In genomic region chr6:149990109-149990671, GRCh38 we compare ENCODE assay signal across 10 cellular contexts. TPM values are rescaled to one million over a fixed set of nuclear protein-coding genes. Genes with fewer than 3 reads are reported as not detected.
A peak's percentile ranks its signal among the peaks of the same experiment; 100 is the strongest.
DNase-seq lines count a peak whose midpoint lies in the region; ATAC-seq and TF ChIP-seq lines count a peak whose summit lies in the region.
"Had no signal": no experiment of that assay in that cellular context is flagged by ENCODE, and none has a peak within 500 bp of the region (broad histone marks: within the 10 kb centered on the region; RNA-seq: fewer than 3 reads in every experiment).

No MANE protein-coding gene starts in this region.

- no peak for ATAC-seq in naive thymus-derived CD4-positive, alpha-beta T cell
- ATAC-seq in HG02678 (IDR thresholded peaks at IDR 0.05; ENCODE audit: unreplicated experiment) (no peak), HG02938 (IDR thresholded peaks at IDR 0.05; ENCODE audit: unreplicated experiment) (no peak), GM21825 (IDR thresholded peaks at IDR 0.05; ENCODE audit: unreplicated experiment) (no peak)

- H3K27ac ChIP-seq in naive thymus-derived CD4-positive, alpha-beta T cell (ENCODE audit: low read depth, low read length), result no peak overlapping the region
- H3K27ac ChIP-seq: PC-9 had no signal

- POLR2A ChIA-PET in HEK293T (lab: Yijun Ruan, JAX), result interaction anchor here (1.2 to 1.6 kb wide), 2 partner anchors 26 to 38 kb away, joined by 3 to 6 read pairs; partner anchors contain the start of gene ULBP1
- POLR2A ChIA-PET in naive thymus-derived CD4-positive, alpha-beta T cell (lab: Charles Lee), result no interaction called here

- H3K27ac Mint-ChIP-seq in CD14-positive monocyte, result peak overlapping the region in 2 of 7 donors; percentile 14 to 47
- H3K27ac Mint-ChIP-seq in activated naive CD8-positive, alpha-beta T cell, result no peak overlapping the region
- H3K27ac Mint-ChIP-seq in naive thymus-derived CD4-positive, alpha-beta T cell, result no peak overlapping the region

- H3K27me3 Mint-ChIP-seq in CD14-positive monocyte (ENCODE audit: low read depth in 3 of 3), result peaks cover 94 to 96% (median 96%) of the 10 kb centered on the region in 3 donors
- H3K27me3 Mint-ChIP-seq in activated naive CD8-positive, alpha-beta T cell, result peaks cover 79% of the 10 kb centered on the region
- peaks cover 96 to 98% (median 97%) of the 10 kb centered on the region in 5 donors for H3K27me3 Mint-ChIP-seq in naive thymus-derived CD4-positive, alpha-beta T cell

- DNase-seq in CD14-positive monocyte (ENCODE audit: low spot score) (no peak), HEK293T (ENCODE audit: extremely low spot score) (peak; percentile 31), NCI-H510A (lab: John Stamatoyannopoulos, UW) (no peak)
- no peak for DNase-seq in naive thymus-derived CD4-positive, alpha-beta T cell
- DNase-seq: PC-9; stimulated activated CD4-positive, alpha-beta T cell treated with anti-CD3 and anti-CD28 coated beads, Interleukin-4, amount 100 ng/mL, for 24 hours had no signal

- peaks cover 22% of the 10 kb centered on the region for H3K4me1 Mint-ChIP-seq in CD14-positive monocyte
- peaks cover 27% of the 10 kb centered on the region for H3K4me1 Mint-ChIP-seq in activated naive CD8-positive, alpha-beta T cell (ENCODE audit: low read depth)
- peaks cover 25 to 38% (median 30%) of the 10 kb centered on the region in 7 donors for H3K4me1 Mint-ChIP-seq in naive thymus-derived CD4-positive, alpha-beta T cell

- H3K9me3 ChIP-seq in naive thymus-derived CD4-positive, alpha-beta T cell (ENCODE audit: control insufficient read depth in 2 of 3, low read length in 3 of 3), result peaks cover 0 to 9% (median 4%) of the 10 kb centered on the region in 3 experiments

- H3K27me3 ChIP-seq in naive thymus-derived CD4-positive, alpha-beta T cell (ENCODE audit: control insufficient read depth in 2 of 2, insufficient read depth in 2 of 2, low read length in 2 of 2), result peaks cover 15 to 37% of the 10 kb centered on the region in 2 donors

- intact Hi-C loops in CD14-positive monocyte (cut with micrococcal nuclease), result no loop called here
- intact Hi-C loops in naive thymus-derived CD4-positive, alpha-beta T cell (cut with micrococcal nuclease), result loop anchor here (2.0 kb wide), 1 partner anchor 25 kb away; no protein-coding TSS in a partner anchor

- H3K9me3 Mint-ChIP-seq in CD14-positive monocyte, result peaks cover 5 to 55% (median 36%) of the 10 kb centered on the region in 7 donors
- peaks cover 7% of the 10 kb centered on the region for H3K9me3 Mint-ChIP-seq in activated naive CD8-positive, alpha-beta T cell (ENCODE audit: low read depth)
- peaks cover 3 to 23% (median 19%) of the 10 kb centered on the region in 11 donors for H3K9me3 Mint-ChIP-seq in naive thymus-derived CD4-positive, alpha-beta T cell

- H3K4me3 ChIP-seq in naive thymus-derived CD4-positive, alpha-beta T cell (ENCODE audit: low read length), result peak overlapping the region; percentile 53
- H3K4me3 ChIP-seq: PC-9 had no signal

- peak overlapping the region; percentile 53 to 91 for H3K4me3 Mint-ChIP-seq in CD14-positive monocyte
- H3K4me3 Mint-ChIP-seq in activated naive CD8-positive, alpha-beta T cell, result peak overlapping the region; percentile 76
- H3K4me3 Mint-ChIP-seq in naive thymus-derived CD4-positive, alpha-beta T cell, result peak overlapping the region; percentile 46 to 95 (median 82)

- H3K36me3 Mint-ChIP-seq in CD14-positive monocyte, result peaks cover 7 to 24% of the 10 kb centered on the region in 2 donors
- H3K36me3 Mint-ChIP-seq in activated naive CD8-positive, alpha-beta T cell, result no peaks in the 10 kb centered on the region
- H3K36me3 Mint-ChIP-seq in naive thymus-derived CD4-positive, alpha-beta T cell, result peaks cover 0 to 12% (median 5%) of the 10 kb centered on the region in 5 donors

- CTCF ChIA-PET in HEK293T (lab: Yijun Ruan, JAX), result interaction anchor here (1.0 kb wide), 1 partner anchor 17 kb away, joined by 4 read pairs; no protein-coding TSS in a partner anchor
- CTCF ChIA-PET in naive thymus-derived CD4-positive, alpha-beta T cell (lab: Charles Lee), result no interaction called here

- peaks cover 24 to 26% of the 10 kb centered on the region in 2 donors for H3K4me1 ChIP-seq in naive thymus-derived CD4-positive, alpha-beta T cell (ENCODE audit: control insufficient read depth in 2 of 2, insufficient read depth in 2 of 2, low read length in 2 of 2)

- TF ChIP-seq CTCF in CD14-positive monocyte (IDR thresholded peaks at IDR 0.05), result no peak

- H3K36me3 ChIP-seq in naive thymus-derived CD4-positive, alpha-beta T cell (ENCODE audit: control insufficient read depth in 2 of 3, insufficient read depth in 3 of 3, low read length in 3 of 3), result no peaks in the 10 kb centered on the region

TF ChIP-seq in HEK293T, 16 proteins besides CTCF, POLR2A, EP300 and RAD21:
- TF ChIP-seq HDGF (IDR thresholded peaks at IDR 0.05; ENCODE audit: borderline replicate concordance), result no peak

RNA-seq across cellular contexts. Expression of gene ULBP1, which starts 26.4 kb away (rescaled TPM):
- polyA plus RNA-seq in CD14-positive monocyte, result under 1 TPM; 0.06 to 0.09 TPM
- 1 to 10 TPM in 1 of 5 experiments, not detected in 4; 1.4 TPM for total RNA-seq in naive thymus-derived CD4-positive, alpha-beta T cell
- polyA plus RNA-seq in naive thymus-derived CD4-positive, alpha-beta T cell, result not detected

RNA-seq across cellular contexts. Expression of gene RAET1L, which starts 35.1 kb away (rescaled TPM):
- not detected for polyA plus RNA-seq in CD14-positive monocyte
- not detected for total RNA-seq in naive thymus-derived CD4-positive, alpha-beta T cell
- polyA plus RNA-seq in naive thymus-derived CD4-positive, alpha-beta T cell, result not detected

RNA-seq across cellular contexts. Expression of gene ULBP2, which starts 48.4 kb away (rescaled TPM):
- polyA plus RNA-seq in CD14-positive monocyte, result under 1 TPM in 1 of 2 donors, not detected in 1; 0.31 TPM
- 1 to 10 TPM in 1 of 5 experiments, under 1 TPM in 3, not detected in 1; 0.27 to 1.0 (median 0.65) TPM for total RNA-seq in naive thymus-derived CD4-positive, alpha-beta T cell
- under 1 TPM in 1 of 2 donors, not detected in 1; 0.56 TPM for polyA plus RNA-seq in naive thymus-derived CD4-positive, alpha-beta T cell

Comparison
In these comparisons a context has a peak if more than half of its experiments do, and no peak if none do; other contexts are left out.
1. intact Hi-C loops: an anchor here in naive thymus-derived CD4-positive, alpha-beta T cell (2.0 kb wide); none called in CD14-positive monocyte.